10 cellular contexts compared by ENCODE assay signal in the genomic region with DNA sequence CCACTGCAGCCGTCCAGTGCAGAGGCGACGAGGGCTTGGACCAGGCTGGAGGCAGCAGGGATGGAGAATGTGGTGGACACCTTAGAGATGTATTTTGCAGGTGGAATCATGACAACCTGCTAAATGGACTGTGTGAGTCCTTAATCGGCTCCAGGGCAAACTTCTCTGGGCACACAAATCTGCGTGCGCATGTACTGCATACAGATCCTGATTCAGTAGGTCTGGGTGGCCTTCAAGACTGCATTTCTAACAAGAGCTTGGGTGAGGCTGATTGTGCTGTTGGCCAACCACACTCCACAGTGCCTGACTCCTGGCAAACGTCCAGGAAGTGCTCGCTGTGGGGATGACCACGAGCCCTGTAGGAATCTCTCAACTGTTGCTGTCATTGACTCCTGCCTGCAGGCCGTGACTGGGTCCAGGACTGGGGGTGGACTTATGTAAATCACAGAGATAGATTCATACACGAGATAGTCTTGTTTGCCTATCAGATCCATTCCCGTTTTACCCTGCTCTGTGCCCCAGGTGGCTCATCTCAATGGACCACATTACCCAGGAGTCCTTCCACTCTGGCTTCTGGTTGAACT. TPM values are rescaled to one million over a fixed set of nuclear protein-coding genes. Genes with fewer than 3 reads are reported as not detected.
DNase-seq lines count a peak whose midpoint lies in the region; ATAC-seq and TF ChIP-seq lines count a peak whose summit lies in the region.
"Had no signal": no experiment of that assay in that cellular context is flagged by ENCODE, and none has a peak within 500 bp of the region (broad histone marks: within the 10 kb centered on the region; RNA-seq: fewer than 3 reads in every experiment).

No MANE protein-coding gene starts in this region.

- peaks cover 80% of the 10 kb centered on the region for H3K79me2 ChIP-seq in hepatocyte

- H3K27ac ChIP-seq in hepatocyte: no peak overlapping the region
- peak overlapping the region; percentile 31 for H3K27ac ChIP-seq in stomach smooth muscle (ENCODE audit: low read length)

- H3K9me3 ChIP-seq in hepatocyte (ENCODE audit: low read depth) (no peaks in the 10 kb centered on the region), stomach smooth muscle (ENCODE audit: control insufficient read depth in 2 of 2, low read length in 2 of 2) (no peaks in the 10 kb centered on the region)

- no peak for TF ChIP-seq CTCF in hepatocyte (IDR thresholded peaks at IDR 0.05; ENCODE audit: poor library complexity)

- no peak overlapping the region for H2AFZ ChIP-seq in hepatocyte

- H3K4me3 ChIP-seq in hepatocyte (no peak overlapping the region), stomach smooth muscle (ENCODE audit: low read length in 2 of 2) (peak overlapping the region in 1 of 2 donors; percentile 29)

- DNase-seq in HK-2 (ENCODE audit: unreplicated experiment): peak; percentile 67
- peak; percentile 93 for DNase-seq in amniotic epithelial cell (ENCODE audit: low read depth)
- peak; percentile 68 for DNase-seq in hepatocyte (ENCODE audit: low spot score)
- DNase-seq in NCI-H2171 (lab: John Stamatoyannopoulos, UW): no peak
- DNase-seq in superior temporal gyrus (ENCODE audit: extremely low spot score): no peak
- DNase-seq in stimulated activated naive CD8-positive, alpha-beta T cell treated with anti-CD3 and anti-CD28 coated beads, Interleukin-15, Interleukin-2, amounts not matched to agents 100 U/mL and 50 U/mL, for 24 hours: no peak
- DNase-seq: activated CD8-positive, alpha-beta T cell treated with anti-CD3 and anti-CD28 coated beads for 36 hours; stimulated activated CD4-positive, alpha-beta T cell treated with anti-CD3 and anti-CD28 coated beads, Interleukin-4, amount 100 ng/mL, for 4 hours had no signal

- H4K20me1 ChIP-seq in hepatocyte (ENCODE audit: insufficient read depth, poor library complexity, severe bottlenecking): peaks cover 36% of the 10 kb centered on the region

- peak overlapping the region in 1 of 2 donors; percentile 13 for H3K9ac ChIP-seq in stomach smooth muscle (ENCODE audit: low read length in 2 of 2)

- H3K36me3 ChIP-seq in hepatocyte (replicated peaks; ENCODE audit: insufficient read depth, low read depth) (no peaks in the 10 kb centered on the region), stomach smooth muscle (ENCODE audit: control insufficient read depth in 2 of 2, insufficient read depth in 2 of 2, low read length in 2 of 2) (peaks cover 0 to 4% of the 10 kb centered on the region in 2 donors)

- no peak for ATAC-seq in GM19023 (IDR thresholded peaks at IDR 0.05; ENCODE audit: unreplicated experiment)
- ATAC-seq in stimulated activated naive CD8-positive, alpha-beta T cell treated with anti-CD3 and anti-CD28 coated beads, Interleukin-15, Interleukin-2, amounts not matched to agents 100 U/mL and 50 U/mL, for 24 hours: no peak
- ATAC-seq: activated CD8-positive, alpha-beta T cell treated with anti-CD3 and anti-CD28 coated beads for 36 hours had no signal

- WGBS in hepatocyte (ENCODE audit: low lambda C conversion rate, missing lambda C conversion rate): 73% methylated on average over 12 of the region's 12 CpGs

- H3K4me2 ChIP-seq in hepatocyte: no peak overlapping the region

- H3K9me2 ChIP-seq in hepatocyte (replicated peaks; ENCODE audit: insufficient read depth): no peaks in the 10 kb centered on the region

- H3K27me3 ChIP-seq in hepatocyte (no peaks in the 10 kb centered on the region), stomach smooth muscle (ENCODE audit: control insufficient read depth in 1 of 2, insufficient read depth in 2 of 2, low read length in 2 of 2) (no peaks in the 10 kb centered on the region)

- H3K4me1 ChIP-seq in hepatocyte (ENCODE audit: insufficient read depth): peaks cover 59% of the 10 kb centered on the region
- peaks cover 90% of the 10 kb centered on the region for H3K4me1 ChIP-seq in stomach smooth muscle (ENCODE audit: control insufficient read depth, insufficient read depth, low read length)

RNA-seq across cellular contexts. Expression of gene JDP2, which starts 27.2 kb away (rescaled TPM):
- 68.9 and 89.0 TPM in 2 replicates for total RNA-seq in hepatocyte
- 79.9 and 85.4 TPM in 2 replicates for polyA plus RNA-seq in hepatocyte

Comparison
In these comparisons a context has a peak if more than half of its experiments do, and no peak if none do; other contexts are left out.
1. DNase-seq: peak in HK-2 (single experiment), amniotic epithelial cell (single experiment) and hepatocyte (single experiment); none in NCI-H2171 (single experiment), superior temporal gyrus (single experiment) and stimulated activated naive CD8-positive, alpha-beta T cell treated with anti-CD3 and anti-CD28 coated beads, Interleukin-15, Interleukin-2, amounts not matched to agents 100 U/mL and 50 U/mL, for 24 hours (single experiment).